ENCODE assay signal across 8 cellular contexts in the genomic region with DNA sequence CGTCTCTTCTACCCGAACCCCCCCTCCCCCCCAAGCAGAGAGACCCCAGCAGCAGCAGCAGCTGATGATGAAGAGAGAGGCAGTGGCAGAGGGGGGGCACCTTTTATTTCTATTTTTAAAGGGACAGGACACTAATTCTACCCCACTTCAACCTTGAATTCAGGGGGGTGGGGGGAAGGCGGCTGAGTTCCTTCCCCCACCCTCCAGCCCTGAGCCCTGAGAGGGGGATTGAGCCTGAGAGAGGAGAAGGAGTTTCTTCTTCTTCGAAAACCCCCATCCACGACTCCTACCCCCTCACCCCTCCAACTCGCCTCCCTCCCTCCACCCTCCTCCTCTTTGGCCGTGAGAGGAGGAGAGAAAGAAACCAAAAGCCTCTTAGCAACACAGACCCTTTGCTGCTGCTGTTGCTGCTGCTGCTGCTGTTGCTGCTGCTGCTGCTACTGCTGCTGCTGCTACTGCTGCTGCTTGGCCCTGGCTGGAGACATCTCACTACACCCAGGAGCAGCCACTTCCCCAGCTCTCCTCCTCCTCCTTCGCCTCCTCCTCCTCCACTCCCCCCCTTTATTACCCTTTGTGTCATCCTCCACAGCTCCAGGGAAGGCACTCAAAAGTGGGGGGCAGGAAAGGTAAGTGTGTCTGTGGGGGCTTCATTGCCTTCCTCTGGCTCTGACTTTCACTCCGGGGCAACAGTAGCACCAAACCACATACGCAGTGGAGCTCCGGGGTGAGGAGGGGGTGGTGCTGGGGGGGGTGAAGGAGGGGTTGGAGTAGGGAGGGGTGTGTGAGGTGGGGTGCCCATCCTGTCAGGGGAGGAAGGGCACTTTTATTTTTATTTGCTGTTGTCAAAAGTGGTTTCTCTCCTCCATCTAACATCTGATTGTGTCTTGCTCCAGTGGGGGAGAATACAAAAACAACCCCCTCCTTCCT. TPM values are rescaled to one million over a fixed set of nuclear protein-coding genes. Genes with fewer than 3 reads are reported as not detected.
DNase-seq lines count a peak whose midpoint lies in the region; ATAC-seq and TF ChIP-seq lines count a peak whose summit lies in the region.

A gene (plus strand): TSS at position 33 of the 927 bp plus-strand sequence.

- no peaks in the 10 kb centered on the region for H3K36me3 Mint-ChIP-seq in natural killer cell

- peak within 1 kb of the TSS; percentile 94 for H3K27ac ChIP-seq in temporal lobe (ENCODE audit: low read depth, low read length)

- intact Hi-C loops in natural killer cell (cut with micrococcal nuclease) = loop anchor here (1.0 kb wide), 1 partner anchor 624 kb away; no protein-coding TSS in a partner anchor

- H3K27me3 Mint-ChIP-seq in natural killer cell (ENCODE audit: low read depth in 2 of 2) = no peaks in the 10 kb centered on the region

- H3K4me1 Mint-ChIP-seq in natural killer cell = peaks cover 66 to 71% of the 10 kb centered on the region in 2 donors

- no peaks in the 10 kb centered on the region for H3K9me3 Mint-ChIP-seq in natural killer cell

- peak; percentile 85 for DNase-seq in activated effector memory CD4-positive, alpha-beta T cell treated with anti-CD3 and anti-CD28 coated beads, Interleukin-2, amount 50 U/mL, for 16 hours
- DNase-seq in activated effector memory CD4-positive, alpha-beta T cell treated with Interleukin-2 at 50 U/mL for 16 hours = no peak
- peak; percentile 65 for DNase-seq in NCI-H2171 treated with DMSO at 0.1 percent for 48 hours (lab: John Stamatoyannopoulos, UW)
- DNase-seq in activated CD8-positive, alpha-beta memory T cell treated with anti-CD3 and anti-CD28 coated beads, Interleukin-2, amount 50 U/mL, for 24 hours (ENCODE audit: extremely low read depth) = peak; percentile 8
- DNase-seq in fibroblast of gingiva (ENCODE audit: low read depth) = peak; percentile 50
- peak; percentile 55 for DNase-seq in natural killer cell

- ATAC-seq in HG02763 (IDR thresholded peaks at IDR 0.05; ENCODE audit: unreplicated experiment) (peak; percentile 30), natural killer cell (peak; percentile 62 to 79 (median 67))

- peak within 1 kb of the TSS; percentile 92 to 93 for H3K27ac Mint-ChIP-seq in natural killer cell

- H3K4me3 Mint-ChIP-seq in natural killer cell = peak within 1 kb of the TSS; percentile 99

- no peak for TF ChIP-seq CTCF in natural killer cell (IDR thresholded peaks at IDR 0.05)

RNA-seq across cellular contexts. Expression of the gene that starts here (rescaled TPM):
- total RNA-seq in natural killer cell (10 to 100 TPM; 83.8 to 96.3 (median 89.7) TPM), temporal lobe (41.3 TPM)
